25 cellular contexts compared by ENCODE assay signal in genomic region chrX:109327271-109327670, GRCh38.
"Had no signal": no experiment of that assay in that cellular context is flagged by ENCODE, and none has a peak within 500 bp of the region (broad histone marks: within the 10 kb centered on the region; RNA-seq: fewer than 3 reads in every experiment).

No MANE protein-coding gene starts in this region.

- H3K27me3 Mint-ChIP-seq: progenitor cell of endocrine pancreas; stimulated activated memory B cell treated with anti-CD40 and anti-IgM and Interleukin-4, amounts not matched to agents 10 μg/mL and 1 μg/mL and 100 μg/mL, for 72 hours; stimulated activated naive CD8-positive, alpha-beta T cell treated with anti-CD3 and anti-CD28 coated beads, Interleukin-15, Interleukin-2, amounts not matched to agents 100 ng/mL and 50 ng/mL, for 24 hours had no signal

- H3K36me3 Mint-ChIP-seq: natural killer cell treated with Interleukin-12 subunit alpha and Interleukin-12 subunit beta and Interleukin-15 and Interleukin-18, amount 100 ng/mL, for 72 hours; neural progenitor cell; stimulated activated memory B cell treated with anti-CD40 and anti-IgM and Interleukin-4, amounts not matched to agents 10 μg/mL and 1 μg/mL and 100 μg/mL, for 72 hours had no signal

- H3K79me2 ChIP-seq: hepatocyte had no signal

- H2AFZ ChIP-seq: hepatocyte, neural progenitor cell had no signal

- DNase-seq: dermis blood vessel endothelial cell; esophagus squamous epithelium; foreskin fibroblast; kidney; left cardiac atrium; left ventricle myocardium inferior; lower lobe of right lung; mesenchymal stem cell; midbrain; occipital lobe; pancreas; right cardiac atrium; stimulated activated CD4-positive, alpha-beta T cell treated with anti-CD3 and anti-CD28 coated beads, Interleukin-15, amount 100 ng/mL, for 24 hours; stimulated activated CD4-positive, alpha-beta T cell treated with anti-CD3 and anti-CD28 coated beads, Interleukin-1b, Interleukin-23, amount 100 ng/mL, for 48 hours; stimulated activated CD4-positive, alpha-beta T cell treated with anti-CD3 and anti-CD28 coated beads, Interleukin-4, amount 100 ng/mL, for 24 hours; testis; upper lobe of right lung had no signal

- H3K4me2 ChIP-seq: hepatocyte, neural progenitor cell had no signal

- H3K4me1 ChIP-seq: esophagus squamous epithelium, left ventricle myocardium inferior, lower lobe of right lung, neural progenitor cell, pancreas, testis, tibial nerve, upper lobe of right lung had no signal

- H3K4me1 Mint-ChIP-seq: neural progenitor cell; stimulated activated memory B cell treated with anti-CD40 and anti-IgM and Interleukin-4, amounts not matched to agents 10 μg/mL and 1 μg/mL and 100 μg/mL, for 72 hours had no signal

- H3K9me3 ChIP-seq: esophagus squamous epithelium, lower lobe of right lung, pancreas, testis, upper lobe of right lung had no signal

- H3K27me3 ChIP-seq: esophagus squamous epithelium, hepatocyte, neural progenitor cell, testis, tibial nerve, upper lobe of right lung had no signal

- H3K27ac ChIP-seq: esophagus squamous epithelium, hepatocyte, left ventricle myocardium inferior, lower lobe of right lung, neural progenitor cell, pancreas, testis, tibial nerve, upper lobe of right lung had no signal

- H3K4me3 ChIP-seq: esophagus squamous epithelium, hepatocyte, left ventricle myocardium inferior, lower lobe of right lung, neural progenitor cell, pancreas, testis, tibial nerve, upper lobe of right lung had no signal

- H3K9me3 Mint-ChIP-seq: stimulated activated naive CD8-positive, alpha-beta T cell treated with anti-CD3 and anti-CD28 coated beads, Interleukin-15, Interleukin-2, amounts not matched to agents 100 ng/mL and 50 ng/mL, for 24 hours had no signal

- FAIRE-seq: colon, pancreas had no signal

- H3K9ac ChIP-seq: neural progenitor cell had no signal

- ATAC-seq: left cardiac atrium; lower lobe of right lung; natural killer cell treated with Interleukin-12 subunit alpha and Interleukin-12 subunit beta and Interleukin-15 and Interleukin-18, amount 100 ng/mL, for 72 hours; pancreas; right cardiac atrium; stimulated activated memory B cell treated with anti-CD40 and anti-IgM and Interleukin-4, amounts not matched to agents 10 μg/mL and 1 μg/mL and 100 μg/mL, for 72 hours; upper lobe of right lung had no signal

- H3K4me3 Mint-ChIP-seq: natural killer cell treated with Interleukin-12 subunit alpha and Interleukin-12 subunit beta and Interleukin-15 and Interleukin-18, amount 100 ng/mL, for 72 hours; neural progenitor cell; stimulated activated memory B cell treated with anti-CD40 and anti-IgM and Interleukin-4, amounts not matched to agents 10 μg/mL and 1 μg/mL and 100 μg/mL, for 72 hours; stimulated activated naive CD8-positive, alpha-beta T cell treated with anti-CD3 and anti-CD28 coated beads, Interleukin-15, Interleukin-2, amounts not matched to agents 100 ng/mL and 50 ng/mL, for 24 hours had no signal

- H3K27ac Mint-ChIP-seq: natural killer cell treated with Interleukin-12 subunit alpha and Interleukin-12 subunit beta and Interleukin-15 and Interleukin-18, amount 100 ng/mL, for 72 hours; neural progenitor cell; progenitor cell of endocrine pancreas; stimulated activated memory B cell treated with anti-CD40 and anti-IgM and Interleukin-4, amounts not matched to agents 10 μg/mL and 1 μg/mL and 100 μg/mL, for 72 hours; stimulated activated naive CD8-positive, alpha-beta T cell treated with anti-CD3 and anti-CD28 coated beads, Interleukin-15, Interleukin-2, amounts not matched to agents 100 ng/mL and 50 ng/mL, for 24 hours had no signal

- H3K36me3 ChIP-seq: esophagus squamous epithelium, left ventricle myocardium inferior, lower lobe of right lung, neural progenitor cell, pancreas, tibial nerve, upper lobe of right lung had no signal
